In the genomic region with DNA sequence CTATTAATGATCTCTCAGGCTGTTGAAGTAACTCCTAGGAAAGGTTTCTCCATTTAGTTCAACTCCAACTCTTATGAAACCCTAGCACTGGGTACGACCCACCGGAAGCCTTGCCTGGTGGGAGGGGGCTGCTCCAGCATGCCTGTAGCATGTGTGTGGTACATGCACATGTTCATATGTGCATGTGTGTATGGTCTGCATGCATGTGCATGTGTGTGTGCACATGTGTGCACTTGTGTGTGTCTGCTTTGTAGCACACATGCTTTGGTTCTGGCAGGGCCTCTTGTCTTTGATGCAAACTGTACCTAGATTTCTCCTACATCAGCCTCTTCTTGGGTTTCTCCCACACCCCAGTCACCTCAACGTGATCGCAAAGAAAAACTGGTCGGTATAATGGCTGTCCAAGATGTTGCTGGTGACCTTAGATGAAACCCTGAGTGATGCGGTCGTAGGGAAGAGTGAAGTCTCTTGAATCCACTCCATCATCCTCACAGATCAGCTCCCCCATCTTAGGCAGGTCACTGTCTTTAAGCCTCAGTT, we compare ENCODE assay signal across 30 cellular contexts.
"Had no signal": no experiment of that assay in that cellular context is flagged by ENCODE, and none has a peak within 500 bp of the region (broad histone marks: within the 10 kb centered on the region; RNA-seq: fewer than 3 reads in every experiment).

No MANE protein-coding gene starts in this region.

- ATAC-seq: activated CD4-positive, CD25-positive, alpha-beta regulatory T cell treated with anti-CD3 and anti-CD28 coated beads, Interleukin-2, amount 50 U/mL, for 24 hours; activated naive CD4-positive, alpha-beta T cell treated with anti-CD3 and anti-CD28 coated beads, Interleukin-2, amount 50 U/mL, for 72 hours; activated T-cell treated with anti-CD3 and anti-CD28 coated beads, Interleukin-2, amount 50 U/mL, for 72 hours; effector memory CD8-positive, alpha-beta T cell; T-helper 17 cell had no signal

- H3K27ac Mint-ChIP-seq: activated B cell treated with CpG ODN at 0.5 μM for 24 hours; activated CD4-positive, alpha-beta memory T cell treated with anti-CD3 and anti-CD28 coated beads, Interleukin-2, amount 10 ng/mL, durations not matched to agents 7 days and 5 days; activated naive CD4-positive, alpha-beta T cell treated with anti-CD3 and anti-CD28 coated beads, Interleukin-2, amount 10 ng/mL, durations not matched to agents 7 days and 5 days; activated naive CD4-positive, alpha-beta T cell treated with anti-CD3 and anti-CD28 coated beads, Interleukin-2, amount 50 U/mL, for 72 hours; activated naive CD8-positive, alpha-beta T cell treated with anti-CD3 and anti-CD28 coated beads, Interleukin-2, amount 10 ng/mL, durations not matched to agents 7 days and 5 days; activated T-cell treated with anti-CD3 and anti-CD28 coated beads, Interleukin-2, amount 50 U/mL, for 24 hours; activated T-cell treated with anti-CD3 and anti-CD28 coated beads, Interleukin-2, amount 50 U/mL, for 72 hours; brain; effector memory CD8-positive, alpha-beta T cell; T-helper 17 cell; T-helper 2 cell treated with Interferon-gamma antibody and Interleukin-4, amounts not matched to agents 5 μg/mL and 100 μg/mL, for 36 hours had no signal

- H3K27me3 Mint-ChIP-seq: brain had no signal

- H3K4me3 Mint-ChIP-seq: activated B cell treated with CpG ODN at 0.5 μM for 24 hours; activated CD4-positive, alpha-beta memory T cell treated with anti-CD3 and anti-CD28 coated beads, Interleukin-2, amount 10 ng/mL, durations not matched to agents 7 days and 5 days; activated naive CD4-positive, alpha-beta T cell treated with anti-CD3 and anti-CD28 coated beads, Interleukin-2, amount 10 ng/mL, durations not matched to agents 7 days and 5 days; activated naive CD8-positive, alpha-beta T cell treated with anti-CD3 and anti-CD28 coated beads, Interleukin-2, amount 10 ng/mL, durations not matched to agents 7 days and 5 days; activated T-cell treated with anti-CD3 and anti-CD28 coated beads, Interleukin-2, amount 50 U/mL, for 24 hours; activated T-cell treated with anti-CD3 and anti-CD28 coated beads, Interleukin-2, amount 50 U/mL, for 72 hours; brain; central memory CD8-positive, alpha-beta T cell; effector memory CD8-positive, alpha-beta T cell; T-helper 17 cell; T-helper 2 cell treated with Interferon-gamma antibody and Interleukin-4, amounts not matched to agents 5 μg/mL and 100 μg/mL, for 36 hours had no signal

- H3K27ac ChIP-seq: ascending aorta, breast epithelium, coronary artery, epithelial cell of prostate, WERI-Rb-1 had no signal

- H3K4me1 Mint-ChIP-seq: activated B cell treated with CpG ODN at 0.5 μM for 24 hours; activated naive CD4-positive, alpha-beta T cell treated with anti-CD3 and anti-CD28 coated beads, Interleukin-2, amount 10 ng/mL, durations not matched to agents 7 days and 5 days; central memory CD8-positive, alpha-beta T cell had no signal

- H3K36me3 Mint-ChIP-seq: activated naive CD4-positive, alpha-beta T cell treated with anti-CD3 and anti-CD28 coated beads, Interleukin-2, amount 10 ng/mL, durations not matched to agents 7 days and 5 days; activated naive CD4-positive, alpha-beta T cell treated with anti-CD3 and anti-CD28 coated beads, Interleukin-2, amount 50 U/mL, for 72 hours; activated naive CD8-positive, alpha-beta T cell treated with anti-CD3 and anti-CD28 coated beads, Interleukin-2, amount 10 ng/mL, durations not matched to agents 7 days and 5 days; brain had no signal

- FAIRE-seq: frontal cortex had no signal

- H3K36me3 ChIP-seq: ascending aorta, breast epithelium, WERI-Rb-1 had no signal

- H3K9me3 Mint-ChIP-seq: activated B cell treated with CpG ODN at 0.5 μM for 24 hours; activated CD4-positive, alpha-beta memory T cell treated with anti-CD3 and anti-CD28 coated beads, Interleukin-2, amount 10 ng/mL, durations not matched to agents 7 days and 5 days; activated naive CD4-positive, alpha-beta T cell treated with anti-CD3 and anti-CD28 coated beads, Interleukin-2, amount 10 ng/mL, durations not matched to agents 7 days and 5 days; activated naive CD4-positive, alpha-beta T cell treated with anti-CD3 and anti-CD28 coated beads, Interleukin-2, amount 50 U/mL, for 72 hours; activated naive CD8-positive, alpha-beta T cell treated with anti-CD3 and anti-CD28 coated beads, Interleukin-2, amount 10 ng/mL, durations not matched to agents 7 days and 5 days; activated T-cell treated with anti-CD3 and anti-CD28 coated beads, Interleukin-2, amount 50 U/mL, for 24 hours; activated T-cell treated with anti-CD3 and anti-CD28 coated beads, Interleukin-2, amount 50 U/mL, for 72 hours; central memory CD8-positive, alpha-beta T cell; effector memory CD8-positive, alpha-beta T cell; T-helper 2 cell treated with Interferon-gamma antibody and Interleukin-4, amounts not matched to agents 5 μg/mL and 100 μg/mL, for 36 hours had no signal

- H3K4me1 ChIP-seq: breast epithelium had no signal

- H3K9me3 ChIP-seq: ascending aorta, breast epithelium had no signal

- DNase-seq: activated B cell treated with CpG ODN at 0.5 μM for 24 hours; activated CD4-positive, alpha-beta memory T cell treated with anti-CD3 and anti-CD28 coated beads, Interleukin-2, amount 10 ng/mL, durations not matched to agents 7 days and 5 days; activated CD4-positive, alpha-beta T cell treated with anti-CD3 and anti-CD28 coated beads for 48 hours; activated CD4-positive, alpha-beta T cell treated with anti-CD3 and anti-CD28 coated beads, Interleukin-2, amount 50 U/mL, for 4 hours; activated CD8-positive, alpha-beta memory T cell treated with anti-CD3 and anti-CD28 coated beads, Interleukin-2, amount 50 U/mL, for 48 hours; activated gamma-delta T cell; activated naive CD4-positive, alpha-beta T cell; activated naive CD4-positive, alpha-beta T cell treated with anti-CD3 and anti-CD28 coated beads, Interleukin-2, amount 10 ng/mL, durations not matched to agents 7 days and 5 days; activated naive CD8-positive, alpha-beta T cell treated with anti-CD3 and anti-CD28 coated beads, Interleukin-2, amount 10 ng/mL, durations not matched to agents 7 days and 5 days; activated T-cell treated with anti-CD3 and anti-CD28 coated beads for 4 hours; activated T-cell treated with anti-CD3 and anti-CD28 coated beads, Interleukin-2, amount 50 U/mL, for 24 hours; activated T-cell treated with anti-CD3 and anti-CD28 coated beads, Interleukin-2, amount 50 U/mL, for 72 hours; dermis blood vessel endothelial cell; effector CD4-positive, alpha-beta T cell; effector memory CD8-positive, alpha-beta T cell; foreskin fibroblast; T-helper 1 cell; T-helper 17 cell; T1000; WERI-Rb-1 had no signal

- H3K4me3 ChIP-seq: ascending aorta, breast epithelium, coronary artery had no signal

- H3K27me3 ChIP-seq: ascending aorta, breast epithelium had no signal
